In genomic region chr17:42585353-42585752, GRCh38 we compare ENCODE assay signal across 19 cellular contexts. TPM values are rescaled to one million over a fixed set of nuclear protein-coding genes. Genes with fewer than 3 reads are reported as not detected.
DNase-seq lines count a peak whose midpoint lies in the region; ATAC-seq, FAIRE-seq and TF ChIP-seq lines count a peak whose summit lies in the region.
"Had no signal": no experiment of that assay in that cellular context is flagged by ENCODE, and none has a peak within 500 bp of the region (broad histone marks: within the 10 kb centered on the region; RNA-seq: fewer than 3 reads in every experiment).

No MANE protein-coding gene starts in this region.

- H3K4me1 ChIP-seq in GM12878 (ENCODE audit: control insufficient read depth, insufficient read depth, low read length), result peaks cover 35% of the 10 kb centered on the region
- H3K4me1 ChIP-seq in lung (ENCODE audit: control insufficient read depth in 2 of 2, insufficient read depth in 2 of 2, low read length in 2 of 2), result peaks cover 0 to 5% of the 10 kb centered on the region in 2 donors

- peak; percentile 69 for ATAC-seq in Right ventricle myocardium superior (ENCODE audit: poor library complexity)
- ATAC-seq in GM12878, result no peak
- peak; percentile 27 for ATAC-seq in lung (ENCODE audit: insufficient read depth, low FRiP score)
- ATAC-seq in GM19452 (IDR thresholded peaks at IDR 0.05; ENCODE audit: unreplicated experiment), result no peak

- H3K9ac ChIP-seq in GM12878 (ENCODE audit: control insufficient read depth, insufficient read depth, low read length), result no peak overlapping the region

- no peak overlapping the region for H3K4me2 ChIP-seq in GM12878 (ENCODE audit: control insufficient read depth, insufficient read depth)
- H3K4me2 ChIP-seq: hepatocyte had no signal

- H3K79me2 ChIP-seq in GM12878 (ENCODE audit: control insufficient read depth, insufficient read depth, low read length), result peaks cover 3% of the 10 kb centered on the region
- H3K79me2 ChIP-seq: hepatocyte had no signal

- TF ChIP-seq POLR2A in GM12878 (IDR thresholded peaks at IDR 0.05; ENCODE audit: low read depth, low read length), result no peak

- no peaks in the 10 kb centered on the region for H4K20me1 ChIP-seq in GM12878 (ENCODE audit: control insufficient read depth, insufficient read depth)

- in situ Hi-C loops in GM12878 (cut with MboI), result no loop called here

- POLR2A ChIA-PET in GM12878 (lab: Charles Lee), result interaction anchor here (0.6 to 3.0 kb wide), 7 partner anchors 14 to 132 kb away, joined by 3 to 18 read pairs (median 8); partner anchors contain the start of genes NAGLU, PLEKHH3, RETREG3 and TUBG1

- H3K27ac ChIP-seq in GM12878 (ENCODE audit: control insufficient read depth, insufficient read depth) (peak overlapping the region; percentile 60; the same call in 1 of the 2 replicates), lung (ENCODE audit: low read depth in 1 of 2, low read length in 1 of 2) (peak overlapping the region in 1 of 2 donors; percentile 64)
- H3K27ac ChIP-seq: hepatocyte had no signal

- peaks cover 30 to 56% of the 10 kb centered on the region in 2 experiments for H3K36me3 ChIP-seq in GM12878 (ENCODE audit: control insufficient read depth in 2 of 2, insufficient read depth in 2 of 2, low read length in 1 of 2)
- H3K36me3 ChIP-seq in lung (ENCODE audit: control insufficient read depth in 2 of 2, insufficient read depth in 2 of 2, low read length in 2 of 2), result peaks cover 36 to 54% of the 10 kb centered on the region in 2 donors

- H3K9me3 ChIP-seq in GM12878 (replicated peaks; ENCODE audit: control insufficient read depth, insufficient read depth, low read length) (no peaks in the 10 kb centered on the region), lung (ENCODE audit: control insufficient read depth in 2 of 2, insufficient read depth in 1 of 2, low read length in 1 of 2) (no peaks in the 10 kb centered on the region)

- no peak overlapping the region for H3K4me3 ChIP-seq in GM12878
- H3K4me3 ChIP-seq in lung, result no peak overlapping the region
- H3K4me3 ChIP-seq: hepatocyte had no signal

- TF ChIP-seq EP300 in GM12878 (IDR thresholded peaks at IDR 0.05; ENCODE audit: borderline replicate concordance in 1 of 2, control insufficient read depth in 1 of 2, low read depth in 2 of 2, low read length in 2 of 2), result no peak

- intact Hi-C loops in Right ventricle myocardium superior (cut with DNase I) (loop anchor here (5.0 to 10.0 kb wide), 2 partner anchors 97 to 179 kb away; partner anchors contain the start of genes CCR10, CNTNAP1 and RAMP2), cardiac septum (cut with DNase I) (loop anchor here (10.0 kb wide), 1 partner anchor 349 kb away; no protein-coding TSS in a partner anchor), GM12878 (cut with micrococcal nuclease; ENCODE audit: unreplicated experiment) (no loop called here)

- no TSS peak for BruUV-seq in GM12878 (replicated peaks; lab: Mats Ljungman, UMichigan)

- SMC1A ChIA-PET in GM12878 (lab: Charles Lee; ENCODE audit: uncharacterized antibody, unreplicated experiment), result interaction anchor here (1.7 to 7.1 kb wide), 3 partner anchors 21 to 95 kb away, joined by 3 to 69 read pairs (median 14); partner anchors contain the start of genes CCR10, PLEKHH3, RETREG3 and TUBG1

- WGBS in GM12878 (ENCODE audit: insufficient coverage, insufficient replicate concordance, low lambda C conversion rate, missing lambda C conversion rate), result 44% methylated on average over 1 of the region's 1 CpG
- 15% methylated on average over 1 of the region's 1 CpG for WGBS in lung, 2 donors

- RAD21 ChIA-PET in GM12878 (lab: Charles Lee; ENCODE audit: unreplicated experiment), result interaction anchor here (0.6 to 3.6 kb wide), 7 partner anchors 7 to 125 kb away, joined by 3 to 30 read pairs (median 6); partner anchors contain the start of genes PLEKHH3, PSMC3IP, RETREG3 and TUBG1

- no peak overlapping the region for H2AFZ ChIP-seq in GM12878 (ENCODE audit: control insufficient read depth, low read depth, low read length)
- H2AFZ ChIP-seq: hepatocyte had no signal

- no peaks in the 10 kb centered on the region for H3K27me3 ChIP-seq in GM12878 (replicated peaks in 1 of 2; ENCODE audit: control insufficient read depth in 2 of 2, insufficient read depth in 2 of 2, low read length in 1 of 2)
- H3K27me3 ChIP-seq in lung (ENCODE audit: control insufficient read depth, insufficient read depth), result no peaks in the 10 kb centered on the region
- H3K27me3 ChIP-seq: hepatocyte had no signal

- no peak for FAIRE-seq in GM12878 (lab: Jason Lieb, UNC)
- FAIRE-seq: colon, D721Med had no signal

- DNase-seq in Right ventricle myocardium superior, result no peak
- no peak for DNase-seq in cardiac septum (ENCODE audit: low spot score)
- no peak for DNase-seq in GM12878 (ENCODE audit: low read depth, low spot score)
- DNase-seq in lung (ENCODE audit: low spot score), result no peak
- DNase-seq in A172 (ENCODE audit: low spot score), result no peak
- no peak for DNase-seq in NCI-H1417 treated with DMSO at 0.1 percent for 48 hours (lab: John Stamatoyannopoulos, UW)
- DNase-seq in NCI-H2196 (lab: John Stamatoyannopoulos, UW; ENCODE audit: unreplicated experiment), result no peak
- DNase-seq: activated CD4-positive, alpha-beta T cell treated with anti-CD3 and anti-CD28 coated beads for 48 hours; activated T-cell treated with anti-CD3 and anti-CD28 coated beads, Interleukin-2, amount 50 U/mL, for 48 hours; anterior cingulate cortex; naive B cell; NCI-H2081 treated with DMSO at 0.1 percent for 48 hours; NCI-H526 treated with DMSO at 0.1 percent for 48 hours; RPMI8226; stimulated activated CD4-positive, alpha-beta T cell treated with anti-CD3 and anti-CD28 coated beads, Interleukin-1b, Interleukin-23, amount 100 ng/mL, for 48 hours had no signal

- CTCF ChIA-PET in GM12878 (lab: Yijun Ruan, JAX), result interaction anchor here (1.4 to 3.4 kb wide), 3 partner anchors 23 to 94 kb away, joined by 6 to 34 read pairs (median 11); partner anchors contain the start of genes PLEKHH3, RETREG3 and TUBG1

- no peak for TF ChIP-seq RAD21 in GM12878 (IDR thresholded peaks at IDR 0.05; ENCODE audit: insufficient read depth, low read depth, low read length)

- TF ChIP-seq CTCF in GM12878 (IDR thresholded peaks at IDR 0.05 in 2 of 3, conservative IDR thresholded peaks at IDR 0.05 in 1 of 3; ENCODE audit: control insufficient read depth in 2 of 3, extremely low read depth in 1 of 3, insufficient read depth in 1 of 3, low read depth in 3 of 3, low read length in 3 of 3) (no peak), lung (IDR thresholded peaks at IDR 0.05; ENCODE audit: control extremely low read depth, extremely low read depth) (no peak)

RNA-seq across cellular contexts. Expression of gene PSMC3IP, which starts 7.8 kb away (rescaled TPM):
- 2.3 TPM for total RNA-seq in Right ventricle myocardium superior
- total RNA-seq in cardiac septum, result 1.8 TPM
- total RNA-seq in GM12878 (2013; cell fraction: nucleolus; rRNA removed), result 9.0 and 9.9 TPM in 2 replicates
- total RNA-seq in GM12878 (2014; rRNA removed), result 17.4 and 18.7 TPM in 2 replicates
- total RNA-seq in GM12878 (2014; rRNA removed; fragmentation: Illumina TruSeq; extraction: Trizol), result 12.0 and 12.1 TPM in 2 replicates
- total RNA-seq in GM12878 (2021), result 14.7 and 18.0 TPM in 2 replicates
- 9.6 TPM for polyA plus RNA-seq in GM12878 (2011; ENCODE audit: low read depth)
- polyA plus RNA-seq in GM12878 (2011; rRNA removed), result 13.5 and 15.0 TPM in 2 replicates
- 7.3 and 9.3 TPM in 2 replicates for polyA plus RNA-seq in GM12878 (2011; cell fraction: cytosol; rRNA removed)
- 29.3 and 29.5 TPM in 2 replicates for polyA plus RNA-seq in GM12878 (2011; cell fraction: nucleus; rRNA removed)
- polyA plus RNA-seq in GM12878 (2012), result 8.4 and 13.5 TPM in 2 replicates
- 25.9 and 28.5 TPM in 2 replicates for polyA plus RNA-seq in GM12878 (2014; fragmentation: Illumina TruSeq; extraction: Trizol)
- 1 to 10 TPM; 6.8 to 7.1 TPM for polyA plus RNA-seq in GM12878 (2014; fragmentation: Nextera tagmentation; extraction: Ambion mirVana)
- 24.8 and 26.8 TPM in 2 replicates for polyA plus RNA-seq in GM12878 (2014; rRNA removed)
- 10 to 100 TPM; 33.1 to 34.5 TPM for polyA plus RNA-seq in GM12878 (2016; fragmentation: Nextera tagmentation; extraction: Ambion mirVana)
- 10.9 and 11.5 TPM in 2 replicates for polyA minus RNA-seq in GM12878 (2011; rRNA and poly(A)+ RNA removed)
- polyA minus RNA-seq in GM12878 (2011; cell fraction: cytosol; rRNA and poly(A)+ RNA removed), result 3.3 and 4.7 TPM in 2 replicates
- polyA minus RNA-seq in GM12878 (2011; cell fraction: nucleus; rRNA and poly(A)+ RNA removed), result 10.9 and 16.8 TPM in 2 replicates
- 1 to 10 TPM; 3.4 to 7.5 TPM for total RNA-seq in lung
- polyA plus RNA-seq in lung, result 1 to 10 TPM; 3.7 to 4.3 TPM
- 21.4 and 29.9 TPM in 2 replicates for total RNA-seq in A172 (2014; rRNA removed; shearing (Covaris generic))

RNA-seq across cellular contexts. Expression of gene MLX, which starts 18.5 kb away (rescaled TPM):
- total RNA-seq in Right ventricle myocardium superior, result 69.1 TPM
- total RNA-seq in cardiac septum, result 43.1 TPM
- total RNA-seq in GM12878 (2013; cell fraction: nucleolus; rRNA removed), result 60.5 and 62.5 TPM in 2 replicates
- total RNA-seq in GM12878 (2014; rRNA removed), result 37.1 and 39.5 TPM in 2 replicates
- total RNA-seq in GM12878 (2014; rRNA removed; fragmentation: Illumina TruSeq; extraction: Trizol), result 34.1 and 34.4 TPM in 2 replicates
- 38.3 and 41.5 TPM in 2 replicates for total RNA-seq in GM12878 (2021)
- polyA plus RNA-seq in GM12878 (2011; ENCODE audit: low read depth), result 23.2 TPM
- polyA plus RNA-seq in GM12878 (2011; rRNA removed), result 41.2 and 48.9 TPM in 2 replicates
- 46.2 and 53.0 TPM in 2 replicates for polyA plus RNA-seq in GM12878 (2011; cell fraction: cytosol; rRNA removed)
- polyA plus RNA-seq in GM12878 (2011; cell fraction: nucleus; rRNA removed), result 103 and 133 TPM in 2 replicates
- 30.5 and 32.5 TPM in 2 replicates for polyA plus RNA-seq in GM12878 (2012)
- polyA plus RNA-seq in GM12878 (2014; fragmentation: Illumina TruSeq; extraction: Trizol), result 59.2 and 61.1 TPM in 2 replicates
- 10 to 100 TPM; 38.3 to 49.1 TPM for polyA plus RNA-seq in GM12878 (2014; fragmentation: Nextera tagmentation; extraction: Ambion mirVana)
- 65.0 and 66.1 TPM in 2 replicates for polyA plus RNA-seq in GM12878 (2014; rRNA removed)
- polyA plus RNA-seq in GM12878 (2016; fragmentation: Nextera tagmentation; extraction: Ambion mirVana), result 10 to 100 TPM; 40.6 to 47.4 TPM
- 65.2 and 81.9 TPM in 2 replicates for polyA minus RNA-seq in GM12878 (2011; rRNA and poly(A)+ RNA removed)
- 16.7 and 28.9 TPM in 2 replicates for polyA minus RNA-seq in GM12878 (2011; cell fraction: cytosol; rRNA and poly(A)+ RNA removed)
- 34.8 and 58.3 TPM in 2 replicates for polyA minus RNA-seq in GM12878 (2011; cell fraction: nucleus; rRNA and poly(A)+ RNA removed)
- total RNA-seq in lung, result 10 to 100 TPM; 31.9 to 69.7 TPM
- polyA plus RNA-seq in lung, result 10 to 100 TPM; 61.8 to 71.6 TPM
- total RNA-seq in A172 (2014; rRNA removed; shearing (Covaris generic)), result 47.1 and 52.9 TPM in 2 replicates

RNA-seq across cellular contexts. Expression of gene COASY, which starts 23.4 kb away (rescaled TPM):
- 41.6 TPM for total RNA-seq in Right ventricle myocardium superior
- total RNA-seq in cardiac septum, result 33.4 TPM
- 25.0 and 29.9 TPM in 2 replicates for total RNA-seq in GM12878 (2013; cell fraction: nucleolus; rRNA removed)
- 27.8 and 31.3 TPM in 2 replicates for total RNA-seq in GM12878 (2014; rRNA removed)
- total RNA-seq in GM12878 (2014; rRNA removed; fragmentation: Illumina TruSeq; extraction: Trizol), result 18.6 TPM in 2 replicates
- total RNA-seq in GM12878 (2021), result 81.9 and 88.5 TPM in 2 replicates
- polyA plus RNA-seq in GM12878 (2011; ENCODE audit: low read depth), result 32.2 TPM
- 19.9 and 33.1 TPM in 2 replicates for polyA plus RNA-seq in GM12878 (2011; rRNA removed)
- polyA plus RNA-seq in GM12878 (2011; cell fraction: cytosol; rRNA removed), result 43.3 and 50.8 TPM in 2 replicates
- polyA plus RNA-seq in GM12878 (2011; cell fraction: nucleus; rRNA removed), result 260 and 275 TPM in 2 replicates
- 64.1 and 86.9 TPM in 2 replicates for polyA plus RNA-seq in GM12878 (2012)
- polyA plus RNA-seq in GM12878 (2014; fragmentation: Illumina TruSeq; extraction: Trizol), result 28.0 and 38.1 TPM in 2 replicates
- polyA plus RNA-seq in GM12878 (2014; fragmentation: Nextera tagmentation; extraction: Ambion mirVana), result 10 to 100 TPM; 39.8 to 46.6 TPM
- polyA plus RNA-seq in GM12878 (2014; rRNA removed), result 52.5 and 57.8 TPM in 2 replicates
- polyA plus RNA-seq in GM12878 (2016; fragmentation: Nextera tagmentation; extraction: Ambion mirVana), result 10 to 100 TPM; 88.1 to 93.9 TPM
- 21.3 and 34.8 TPM in 2 replicates for polyA minus RNA-seq in GM12878 (2011; rRNA and poly(A)+ RNA removed)
- polyA minus RNA-seq in GM12878 (2011; cell fraction: cytosol; rRNA and poly(A)+ RNA removed), result 23.2 and 23.4 TPM in 2 replicates
- 28.2 and 43.9 TPM in 2 replicates for polyA minus RNA-seq in GM12878 (2011; cell fraction: nucleus; rRNA and poly(A)+ RNA removed)
- 10 to 100 TPM; 25.9 to 93.2 TPM for total RNA-seq in lung
- 10 to 100 TPM; 57.3 to 71.3 TPM for polyA plus RNA-seq in lung
- total RNA-seq in A172 (2014; rRNA removed; shearing (Covaris generic)), result 53.9 and 63.6 TPM in 2 replicates

RNA-seq across cellular contexts. Expression of gene RETREG3, which starts 23.8 kb away (rescaled TPM):
- total RNA-seq in Right ventricle myocardium superior (21.4 TPM), cardiac septum (21.3 TPM), GM12878 (2014; rRNA removed) (38.9 and 42.8 TPM in 2 replicates), GM12878 (2014; rRNA removed; fragmentation: Illumina TruSeq; extraction: Trizol) (28.7 and 28.9 TPM in 2 replicates), GM12878 (2021) (47.6 and 50.3 TPM in 2 replicates), lung (10 to 100 TPM; 61.3 to 62.7 TPM)
- 81.8 and 92.7 TPM in 2 replicates for total RNA-seq in GM12878 (2013; cell fraction: nucleolus; rRNA removed)
- 18.8 TPM for polyA plus RNA-seq in GM12878 (2011; ENCODE audit: low read depth)
- polyA plus RNA-seq in GM12878 (2011; rRNA removed) (34.9 and 50.6 TPM in 2 replicates), GM12878 (2014; fragmentation: Illumina TruSeq; extraction: Trizol) (20.5 and 23.3 TPM in 2 replicates), GM12878 (2014; fragmentation: Nextera tagmentation; extraction: Ambion mirVana) (1 to 10 TPM; 7.0 to 9.0 TPM), GM12878 (2014; rRNA removed) (21.5 and 21.7 TPM in 2 replicates), GM12878 (2016; fragmentation: Nextera tagmentation; extraction: Ambion mirVana) (10 to 100 TPM; 26.8 to 27.8 TPM), lung (10 to 100 TPM; 16.1 to 27.6 TPM)
- polyA plus RNA-seq in GM12878 (2011; cell fraction: cytosol; rRNA removed), result 55.9 and 62.2 TPM in 2 replicates
- 37.5 and 41.7 TPM in 2 replicates for polyA plus RNA-seq in GM12878 (2011; cell fraction: nucleus; rRNA removed)
- 27.8 and 30.1 TPM in 2 replicates for polyA plus RNA-seq in GM12878 (2012)
- polyA minus RNA-seq in GM12878 (2011; rRNA and poly(A)+ RNA removed), result 186 and 196 TPM in 2 replicates
- 38.0 and 45.4 TPM in 2 replicates for polyA minus RNA-seq in GM12878 (2011; cell fraction: cytosol; rRNA and poly(A)+ RNA removed)
- polyA minus RNA-seq in GM12878 (2011; cell fraction: nucleus; rRNA and poly(A)+ RNA removed), result 25.1 and 34.4 TPM in 2 replicates
- 62.3 and 63.0 TPM in 2 replicates for total RNA-seq in A172 (2014; rRNA removed; shearing (Covaris generic))

RNA-seq across cellular contexts. Expression of gene TUBG1, which starts 24.1 kb away (rescaled TPM):
- total RNA-seq in Right ventricle myocardium superior (49.1 TPM), cardiac septum (45.6 TPM), GM12878 (2014; rRNA removed) (103 and 115 TPM in 2 replicates), GM12878 (2014; rRNA removed; fragmentation: Illumina TruSeq; extraction: Trizol) (58.3 and 69.9 TPM in 2 replicates), GM12878 (2021) (120 and 126 TPM in 2 replicates), lung (10 to 100 TPM; 12.1 to 38.1 TPM)
- 26.5 and 30.5 TPM in 2 replicates for total RNA-seq in GM12878 (2013; cell fraction: nucleolus; rRNA removed)
- 28.3 TPM for polyA plus RNA-seq in GM12878 (2011; ENCODE audit: low read depth)
- polyA plus RNA-seq in GM12878 (2011; rRNA removed) (25.8 and 43.3 TPM in 2 replicates), GM12878 (2014; fragmentation: Illumina TruSeq; extraction: Trizol) (66.1 and 121 TPM in 2 replicates), GM12878 (2014; fragmentation: Nextera tagmentation; extraction: Ambion mirVana) (10 to 100 TPM; 40.0 to 40.3 TPM), GM12878 (2014; rRNA removed) (100.0 and 110 TPM in 2 replicates), GM12878 (2016; fragmentation: Nextera tagmentation; extraction: Ambion mirVana) (100 to 1,000 TPM; 216 to 256 TPM), lung (10 to 100 TPM; 31.1 to 39.0 TPM)
- 142 and 147 TPM in 2 replicates for polyA plus RNA-seq in GM12878 (2011; cell fraction: cytosol; rRNA removed)
- polyA plus RNA-seq in GM12878 (2011; cell fraction: nucleus; rRNA removed), result 149 and 194 TPM in 2 replicates
- polyA plus RNA-seq in GM12878 (2012), result 57.3 and 80.6 TPM in 2 replicates
- 77.2 and 106 TPM in 2 replicates for polyA minus RNA-seq in GM12878 (2011; rRNA and poly(A)+ RNA removed)
- polyA minus RNA-seq in GM12878 (2011; cell fraction: cytosol; rRNA and poly(A)+ RNA removed), result 46.4 and 58.0 TPM in 2 replicates
- 31.6 and 58.6 TPM in 2 replicates for polyA minus RNA-seq in GM12878 (2011; cell fraction: nucleus; rRNA and poly(A)+ RNA removed)
- 157 and 159 TPM in 2 replicates for total RNA-seq in A172 (2014; rRNA removed; shearing (Covaris generic))

Comparison
In these comparisons a context has a peak if more than half of its experiments do, and no peak if none do; other contexts are left out.
1. ATAC-seq: peak in Right ventricle myocardium superior (single experiment) and lung (single experiment); none in GM12878 (single experiment) and GM19452 (single experiment).